ENCODE assay signal across 25 cellular contexts in the genomic region with DNA sequence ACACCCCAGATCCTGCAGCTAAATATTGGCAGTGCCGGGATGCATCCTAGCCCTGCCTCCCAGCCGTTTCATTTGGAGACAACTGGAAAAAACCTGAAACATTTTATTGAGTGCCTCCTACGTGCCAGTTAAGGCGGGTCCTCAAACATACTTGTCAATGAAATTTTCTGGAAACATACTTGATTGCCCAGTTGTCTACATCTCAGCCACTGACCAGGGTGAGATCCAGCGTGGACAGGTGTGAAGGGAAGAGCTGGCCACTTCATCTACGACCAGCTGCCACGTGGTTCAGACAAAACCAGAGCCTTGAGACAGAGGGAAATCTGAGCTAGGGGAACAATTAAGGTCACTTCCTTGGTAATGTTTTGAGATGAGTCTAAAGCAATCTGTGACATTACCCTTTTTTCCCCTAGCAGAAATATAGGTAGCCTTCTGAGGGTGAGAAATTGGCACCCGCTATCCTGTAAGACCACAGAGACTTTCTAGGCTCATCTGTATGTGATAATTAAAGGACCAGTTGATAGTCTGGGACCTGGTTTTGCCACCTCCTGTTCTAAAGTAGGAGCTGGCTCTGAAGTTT.
"Had no signal": no experiment of that assay in that cellular context is flagged by ENCODE, and none has a peak within 500 bp of the region (broad histone marks: within the 10 kb centered on the region; RNA-seq: fewer than 3 reads in every experiment).

No MANE protein-coding gene starts in this region.

- H3K27ac ChIP-seq: brain microvascular endothelial cell, ovary, right lobe of liver, skin epidermis, stomach, thyroid gland had no signal

- H3K4me1 ChIP-seq: right lobe of liver had no signal

- H3K27me3 ChIP-seq: brain microvascular endothelial cell, ovary, right lobe of liver, stomach, thyroid gland had no signal

- DNase-seq: activated CD4-positive, alpha-beta memory T cell treated with anti-CD3 and anti-CD28 coated beads, Interleukin-2, amount 10 ng/mL, durations not matched to agents 7 days and 5 days; activated CD4-positive, alpha-beta T cell treated with anti-CD3 and anti-CD28 coated beads for 1 hour; activated CD4-positive, alpha-beta T cell treated with anti-CD3 and anti-CD28 coated beads, Interleukin-2, amount 10 ng/mL, durations not matched to agents 7 days and 5 days; activated CD8-positive, alpha-beta memory T cell treated with anti-CD3 and anti-CD28 coated beads, Interleukin-2, amount 50 U/mL, for 48 hours; activated gamma-delta T cell; activated naive CD4-positive, alpha-beta T cell treated with anti-CD3 and anti-CD28 coated beads, Interleukin-2, amount 50 U/mL, for 16 hours; activated T-cell treated with anti-CD3 and anti-CD28 coated beads, Interleukin-2, amount 50 U/mL, for 24 hours; amniotic stem cell; brain microvascular endothelial cell; foreskin fibroblast; head of caudate nucleus; hippocampal formation; left cardiac atrium; midbrain; ovary; right lobe of liver; stimulated activated CD4-positive, alpha-beta T cell treated with anti-CD3 and anti-CD28 coated beads, Interleukin-4, amount 100 ng/mL, for 24 hours; stomach; T-helper 2 cell; thyroid gland had no signal

- H3K27ac Mint-ChIP-seq: activated CD4-positive, alpha-beta memory T cell treated with anti-CD3 and anti-CD28 coated beads, Interleukin-2, amount 10 ng/mL, durations not matched to agents 7 days and 5 days; activated CD4-positive, alpha-beta T cell treated with anti-CD3 and anti-CD28 coated beads, Interleukin-2, amount 10 ng/mL, durations not matched to agents 7 days and 5 days; activated T-cell treated with anti-CD3 and anti-CD28 coated beads, Interleukin-2, amount 50 U/mL, for 24 hours; natural killer cell treated with Interleukin-12 subunit alpha and Interleukin-12 subunit beta and Interleukin-15 and Interleukin-18, amount 100 ng/mL, for 72 hours; progenitor cell of endocrine pancreas; stimulated activated effector memory CD8-positive, alpha-beta T cell treated with anti-CD3 and anti-CD28 coated beads, Interleukin-12 subunit alpha, Interleukin-12 subunit beta, amount 100 ng/mL, for 72 hours had no signal

- H3K4me3 ChIP-seq: ovary, right lobe of liver, skin epidermis, stomach, thyroid gland had no signal

- H3K36me3 Mint-ChIP-seq: natural killer cell treated with Interleukin-12 subunit alpha and Interleukin-12 subunit beta and Interleukin-15 and Interleukin-18, amount 100 ng/mL, for 72 hours; stimulated activated effector memory CD8-positive, alpha-beta T cell treated with anti-CD3 and anti-CD28 coated beads, Interleukin-12 subunit alpha, Interleukin-12 subunit beta, amount 100 ng/mL, for 72 hours had no signal

- H3K4me3 Mint-ChIP-seq: activated CD4-positive, alpha-beta memory T cell treated with anti-CD3 and anti-CD28 coated beads, Interleukin-2, amount 10 ng/mL, durations not matched to agents 7 days and 5 days; activated CD4-positive, alpha-beta T cell treated with anti-CD3 and anti-CD28 coated beads, Interleukin-2, amount 10 ng/mL, durations not matched to agents 7 days and 5 days; activated T-cell treated with anti-CD3 and anti-CD28 coated beads, Interleukin-2, amount 50 U/mL, for 24 hours; natural killer cell treated with Interleukin-12 subunit alpha and Interleukin-12 subunit beta and Interleukin-15 and Interleukin-18, amount 100 ng/mL, for 72 hours; stimulated activated effector memory CD8-positive, alpha-beta T cell treated with anti-CD3 and anti-CD28 coated beads, Interleukin-12 subunit alpha, Interleukin-12 subunit beta, amount 100 ng/mL, for 72 hours had no signal

- H3K9me3 ChIP-seq: ovary, right lobe of liver, stomach, thyroid gland had no signal

- H3K36me3 ChIP-seq: brain microvascular endothelial cell, ovary, right lobe of liver, stomach, thyroid gland had no signal

- H3K4me1 Mint-ChIP-seq: activated CD4-positive, alpha-beta memory T cell treated with anti-CD3 and anti-CD28 coated beads, Interleukin-2, amount 10 ng/mL, durations not matched to agents 7 days and 5 days; activated CD4-positive, alpha-beta T cell treated with anti-CD3 and anti-CD28 coated beads, Interleukin-2, amount 10 ng/mL, durations not matched to agents 7 days and 5 days; stimulated activated effector memory CD8-positive, alpha-beta T cell treated with anti-CD3 and anti-CD28 coated beads, Interleukin-12 subunit alpha, Interleukin-12 subunit beta, amount 100 ng/mL, for 72 hours had no signal

- H3K27me3 Mint-ChIP-seq: activated T-cell treated with anti-CD3 and anti-CD28 coated beads, Interleukin-2, amount 50 U/mL, for 24 hours; progenitor cell of endocrine pancreas had no signal

- ATAC-seq: esophagus mucosa; left cardiac atrium; right lobe of liver; stimulated activated effector memory CD8-positive, alpha-beta T cell treated with anti-CD3 and anti-CD28 coated beads, Interleukin-12 subunit alpha, Interleukin-12 subunit beta, amount 100 ng/mL, for 72 hours had no signal
